19 cellular contexts compared by ENCODE assay signal in genomic region chr9:125915606-125916005, GRCh38.
DNase-seq lines count a peak whose midpoint lies in the region; ATAC-seq and TF ChIP-seq lines count a peak whose summit lies in the region.
"Had no signal": no experiment of that assay in that cellular context is flagged by ENCODE, and none has a peak within 500 bp of the region (broad histone marks: within the 10 kb centered on the region; RNA-seq: fewer than 3 reads in every experiment).

No MANE protein-coding gene starts in this region.

- H3K4me3 Mint-ChIP-seq in MCF 10A (ENCODE audit: unreplicated experiment) (no peak overlapping the region), glutamatergic neuron (ENCODE audit: unreplicated experiment) (peak overlapping the region; percentile 45), immature natural killer cell (no peak overlapping the region)
- H3K4me3 Mint-ChIP-seq: B cell; CD4-positive, CD25-positive, alpha-beta regulatory T cell; CD8-positive, alpha-beta T cell had no signal

- H3F3A ChIP-seq in neural cell (ENCODE audit: insufficient read depth, low read length, poor library complexity, severe bottlenecking) = peaks cover 2% of the 10 kb centered on the region

- TF ChIP-seq CTCF in MCF 10A (IDR thresholded peaks at IDR 0.05; ENCODE audit: unreplicated experiment) = no peak
- no peak for TF ChIP-seq CTCF in breast epithelium (IDR thresholded peaks at IDR 0.05)
- TF ChIP-seq CTCF in glutamatergic neuron (IDR thresholded peaks at IDR 0.05; ENCODE audit: partially characterized antibody, unreplicated experiment) = no peak
- TF ChIP-seq CTCF in neural cell (IDR thresholded peaks at IDR 0.05; ENCODE audit: poor library complexity, severe bottlenecking) = no peak

- CTCF ChIA-PET in MCF 10A (lab: Yijun Ruan, JAX) = interaction anchor here (0.6 to 0.8 kb wide), 2 partner anchors 15 to 192 kb away, joined by 3 read pairs; no protein-coding TSS in a partner anchor

- H3K9me2 ChIP-seq in neural cell (ENCODE audit: insufficient read depth, low read length) = no peaks in the 10 kb centered on the region

- intact Hi-C loops in MCF 10A (cut with micrococcal nuclease) = no loop called here
- intact Hi-C loops in breast epithelium (cut with DNase I; ENCODE audit: low total_unique reads) = no loop called here

- no peak overlapping the region for H3K4me2 ChIP-seq in neural cell (ENCODE audit: low read length)
- H3K4me2 ChIP-seq: BLaER1 had no signal

- no peaks in the 10 kb centered on the region for H3K4me1 ChIP-seq in breast epithelium
- H3K4me1 ChIP-seq: BLaER1, Caco-2 had no signal

- no peak for ATAC-seq in GM19324 (IDR thresholded peaks at IDR 0.05; ENCODE audit: low FRiP score, unreplicated experiment)
- ATAC-seq: CD8-positive, alpha-beta T cell; GM12878 had no signal

- no peak for TF ChIP-seq EP300 in neural cell (conservative IDR thresholded peaks at IDR 0.05; ENCODE audit: poor library complexity, severe bottlenecking)

- H3K27me3 ChIP-seq in breast epithelium = no peaks in the 10 kb centered on the region
- H3K27me3 ChIP-seq in neural cell (ENCODE audit: insufficient read depth, low read depth, low read length) = no peaks in the 10 kb centered on the region
- H3K27me3 ChIP-seq: BLaER1 had no signal

- H3K27ac Mint-ChIP-seq in MCF 10A (ENCODE audit: low read depth, unreplicated experiment) = peak overlapping the region; percentile 71
- H3K27ac Mint-ChIP-seq in glutamatergic neuron (ENCODE audit: unreplicated experiment) = peak overlapping the region; percentile 50
- H3K27ac Mint-ChIP-seq in immature natural killer cell = no peak overlapping the region
- H3K27ac Mint-ChIP-seq: B cell; CD4-positive, CD25-positive, alpha-beta regulatory T cell; CD8-positive, alpha-beta T cell had no signal

- H3K27me3 Mint-ChIP-seq in MCF 10A (ENCODE audit: insufficient read depth, unreplicated experiment) = no peaks in the 10 kb centered on the region
- no peaks in the 10 kb centered on the region for H3K27me3 Mint-ChIP-seq in glutamatergic neuron (ENCODE audit: unreplicated experiment)
- peaks cover 0 to 2% (median 0%) of the 10 kb centered on the region in 3 donors for H3K27me3 Mint-ChIP-seq in immature natural killer cell (ENCODE audit: low read depth in 3 of 3)
- H3K27me3 Mint-ChIP-seq: B cell; CD4-positive, CD25-positive, alpha-beta regulatory T cell had no signal

- H4K20me1 ChIP-seq in neural cell (ENCODE audit: insufficient read depth) = no peaks in the 10 kb centered on the region

- H3K4me3 ChIP-seq in breast epithelium = no peak overlapping the region
- H3K4me3 ChIP-seq in neural cell (ENCODE audit: low read length) = no peak overlapping the region
- H3K4me3 ChIP-seq: BLaER1, GM12878, HAP-1 had no signal

- TF ChIP-seq POLR2A in breast epithelium (IDR thresholded peaks at IDR 0.05) = no peak

- H3K4me1 Mint-ChIP-seq in MCF 10A (ENCODE audit: insufficient read depth, unreplicated experiment) (no peaks in the 10 kb centered on the region), glutamatergic neuron (ENCODE audit: low read depth, unreplicated experiment) (peaks cover 35% of the 10 kb centered on the region), immature natural killer cell (peaks cover 0 to 8% of the 10 kb centered on the region in 2 donors)
- H3K4me1 Mint-ChIP-seq: B cell; CD4-positive, CD25-positive, alpha-beta regulatory T cell had no signal

- TF ChIP-seq RAD21 in neural cell (conservative IDR thresholded peaks at IDR 0.05) = no peak

- no peak overlapping the region for H3K9ac ChIP-seq in neural cell (ENCODE audit: low read length)
- H3K9ac ChIP-seq: BLaER1 had no signal

- no peak overlapping the region for H2AFZ ChIP-seq in neural cell (ENCODE audit: low read depth, low read length)

- POLR2A ChIA-PET in MCF 10A (lab: Yijun Ruan, JAX) = no interaction called here

- H3K79me2 ChIP-seq in neural cell (replicated peaks; ENCODE audit: insufficient read depth, low read length) = peaks cover 55% of the 10 kb centered on the region

- H3K27ac ChIP-seq in breast epithelium (no peak overlapping the region), neural cell (ENCODE audit: low read length) (peak overlapping the region; percentile 10)
- H3K27ac ChIP-seq: 22Rv1, BLaER1, C4-2B had no signal

- DNase-seq in MCF 10A (ENCODE audit: unreplicated experiment) (no peak), breast epithelium (ENCODE audit: low spot score in 2 of 2) (no peak), glutamatergic neuron (peak; percentile 11), immature natural killer cell (no peak), GOT3 (lab: John Stamatoyannopoulos, UW) (no peak)
- DNase-seq: Caco-2; CD4-positive, CD25-positive, alpha-beta regulatory T cell; CD8-positive, alpha-beta T cell; DMS79; EL; GDM1 had no signal

- H3K9me3 ChIP-seq in breast epithelium (no peaks in the 10 kb centered on the region), neural cell (ENCODE audit: low read length) (no peaks in the 10 kb centered on the region)
- H3K9me3 ChIP-seq: BLaER1, Caco-2, HAP-1 had no signal

- H3K36me3 ChIP-seq in breast epithelium = no peaks in the 10 kb centered on the region
- peaks cover 3% of the 10 kb centered on the region for H3K36me3 ChIP-seq in neural cell (ENCODE audit: insufficient read depth, low read length)
- H3K36me3 ChIP-seq: BLaER1, HAP-1 had no signal

- no peaks in the 10 kb centered on the region for H3K36me3 Mint-ChIP-seq in MCF 10A (ENCODE audit: insufficient read depth, unreplicated experiment)
- H3K36me3 Mint-ChIP-seq in glutamatergic neuron (ENCODE audit: unreplicated experiment) = no peaks in the 10 kb centered on the region
- peaks cover 0 to 4% (median 0%) of the 10 kb centered on the region in 3 donors for H3K36me3 Mint-ChIP-seq in immature natural killer cell

- no peaks in the 10 kb centered on the region for H3K9me3 Mint-ChIP-seq in MCF 10A (ENCODE audit: unreplicated experiment)
- peaks cover 2% of the 10 kb centered on the region for H3K9me3 Mint-ChIP-seq in glutamatergic neuron (ENCODE audit: unreplicated experiment)
- no peaks in the 10 kb centered on the region for H3K9me3 Mint-ChIP-seq in immature natural killer cell
- H3K9me3 Mint-ChIP-seq: CD4-positive, CD25-positive, alpha-beta regulatory T cell; CD8-positive, alpha-beta T cell had no signal

- no TSS peak for BruUV-seq in MCF 10A (replicated peaks; lab: Mats Ljungman, UMichigan)

TF ChIP-seq in neural cell, 6 proteins besides CTCF, POLR2A, EP300 and RAD21:
- TF ChIP-seq SMC3 (conservative IDR thresholded peaks at IDR 0.05; ENCODE audit: poor library complexity) (no peak), EZH2 (IDR thresholded peaks at IDR 0.05; ENCODE audit: borderline replicate concordance, insufficient read depth, low read length, poor library complexity, severe bottlenecking) (no peak), TAF1 (IDR thresholded peaks at IDR 0.05; ENCODE audit: low read depth) (no peak)

Comparison
In these comparisons a context has a peak if more than half of its experiments do, and no peak if none do; other contexts are left out.
1. H3K27ac Mint-ChIP-seq: peak in MCF 10A (single experiment) and glutamatergic neuron (single experiment); none in immature natural killer cell (0 of 6).